ENCODE assay signal across 8 cellular contexts in the genomic region with DNA sequence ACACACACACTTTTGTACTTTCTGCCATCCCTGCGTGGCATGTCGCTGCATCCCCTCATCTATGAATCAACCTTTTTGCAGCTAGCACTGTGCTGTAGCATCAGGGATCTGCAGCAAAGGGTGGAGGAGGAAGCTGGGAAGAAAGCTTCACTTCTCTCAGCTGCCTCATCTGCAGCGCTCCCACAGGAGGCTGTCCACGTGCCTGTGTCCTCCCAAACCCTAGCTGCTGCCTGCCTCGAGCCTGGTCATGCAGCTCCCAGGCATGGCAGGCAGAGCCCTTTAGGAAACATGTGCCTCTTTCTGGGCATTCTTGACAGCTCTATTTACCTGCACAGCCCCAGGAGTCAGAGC.
DNase-seq lines count a peak whose midpoint lies in the region; ATAC-seq and TF ChIP-seq lines count a peak whose summit lies in the region.

No MANE protein-coding gene starts in this region.

- no peaks in the 10 kb centered on the region for H3K9me2 ChIP-seq in SU-DHL-6 (replicated peaks; ENCODE audit: insufficient read depth, low read length)

- H3K36me3 ChIP-seq in SU-DHL-6 (ENCODE audit: low read length): no peaks in the 10 kb centered on the region
- no peaks in the 10 kb centered on the region for H3K36me3 ChIP-seq in parathyroid adenoma (ENCODE audit: control insufficient read depth, insufficient read depth, low read length)

- H4K20me1 ChIP-seq in SU-DHL-6 (ENCODE audit: low read depth, low read length): no peaks in the 10 kb centered on the region

- no peaks in the 10 kb centered on the region for H3K4me1 ChIP-seq in parathyroid adenoma

- H3K79me2 ChIP-seq in SU-DHL-6 (ENCODE audit: insufficient read depth, low read length) (no peaks in the 10 kb centered on the region), parathyroid adenoma (no peaks in the 10 kb centered on the region)

- H3K4me3 ChIP-seq in SU-DHL-6 (ENCODE audit: insufficient read depth, low read length, poor library complexity, severe bottlenecking) (no peak overlapping the region), fibroblast of the aortic adventitia (ENCODE audit: low read depth, low read length) (peak overlapping the region; percentile 29), parathyroid adenoma (ENCODE audit: low read depth, low read length) (no peak overlapping the region)

- H3K27ac ChIP-seq in SU-DHL-6 (ENCODE audit: low read depth, low read length) (peak overlapping the region; percentile 48), parathyroid adenoma (peak overlapping the region; percentile 42)

- H3K9me3 ChIP-seq in SU-DHL-6 (ENCODE audit: insufficient read depth, low read length) (no peaks in the 10 kb centered on the region), parathyroid adenoma (ENCODE audit: control insufficient read depth, low read length) (no peaks in the 10 kb centered on the region)

- H3K4me2 ChIP-seq in SU-DHL-6 (ENCODE audit: low read depth, low read length, poor library complexity, severe bottlenecking) (peak overlapping the region; percentile 48), parathyroid adenoma (ENCODE audit: low read length) (no peak overlapping the region)

- DNase-seq in ELR (ENCODE audit: low read depth) (peak; percentile 71), fibroblast of the aortic adventitia (ENCODE audit: low read depth) (peak; percentile 60), NCI-H187 (lab: John Stamatoyannopoulos, UW) (no peak), HuH-7.5 (ENCODE audit: low spot score) (no peak)
- no peak for DNase-seq in NK-92 treated with Interleukin-12 subunit alpha and Interleukin-12 subunit beta, amount 100 ng/mL, for 24 hours (lab: John Stamatoyannopoulos, UW)

- no peaks in the 10 kb centered on the region for H3F3A ChIP-seq in SU-DHL-6 (ENCODE audit: insufficient read depth)

- peak overlapping the region; percentile 25 for H3K9ac ChIP-seq in SU-DHL-6 (ENCODE audit: low read length)
- H3K9ac ChIP-seq in parathyroid adenoma: no peak overlapping the region

- peak overlapping the region; percentile 79 for H2AFZ ChIP-seq in SU-DHL-6 (ENCODE audit: low read depth, low read length, severe bottlenecking)
- H2AFZ ChIP-seq in parathyroid adenoma: no peak overlapping the region

- no peak for ATAC-seq in GM18502 (IDR thresholded peaks at IDR 0.05; ENCODE audit: poor library complexity, unreplicated experiment)

- TF ChIP-seq CTCF in SU-DHL-6 (IDR thresholded peaks at IDR 0.05; ENCODE audit: insufficient read depth, low read length, poor library complexity, severe bottlenecking): no peak
- TF ChIP-seq CTCF in fibroblast of the aortic adventitia (IDR thresholded peaks at IDR 0.05; ENCODE audit: insufficient read depth, low read length): no peak
- TF ChIP-seq CTCF in parathyroid adenoma (IDR thresholded peaks at IDR 0.05): no peak

- H3K27me3 ChIP-seq in SU-DHL-6 (ENCODE audit: low read length): no peaks in the 10 kb centered on the region
- no peaks in the 10 kb centered on the region for H3K27me3 ChIP-seq in parathyroid adenoma (ENCODE audit: control insufficient read depth, insufficient read depth, low read length)

Comparison
In these comparisons a context has a peak if more than half of its experiments do, and no peak if none do; other contexts are left out.
1. DNase-seq: peak in ELR (single experiment) and fibroblast of the aortic adventitia (single experiment); none in NK-92 treated with Interleukin-12 subunit alpha and Interleukin-12 subunit beta, amount 100 ng/mL, for 24 hours (single experiment), NCI-H187 (0 of 2) and HuH-7.5 (single experiment).